10 cellular contexts compared by ENCODE assay signal in genomic region chr1:234309243-234309597, GRCh38.
DNase-seq lines count a peak whose midpoint lies in the region; ATAC-seq, FAIRE-seq and TF ChIP-seq lines count a peak whose summit lies in the region.
"Had no signal": no experiment of that assay in that cellular context is flagged by ENCODE, and none has a peak within 500 bp of the region (broad histone marks: within the 10 kb centered on the region; RNA-seq: fewer than 3 reads in every experiment).

No MANE protein-coding gene starts in this region.

- H3K36me3 ChIP-seq in SU-DHL-6 (ENCODE audit: low read length) (no peaks in the 10 kb centered on the region), osteoblast (ENCODE audit: insufficient read depth, low read length) (no peaks in the 10 kb centered on the region), SJCRH30 (no peaks in the 10 kb centered on the region)
- H3K36me3 ChIP-seq: left lung had no signal

- CTCF ChIA-PET in A549 (lab: Yijun Ruan, JAX): interaction anchor here (0.6 to 10.2 kb wide), 79 partner anchors 9 to 1004 kb away, joined by 3 to 116 read pairs (median 6); partner anchors contain the start of gene TARBP1

- WGBS in A549 (ENCODE audit: missing lambda C conversion rate): 30% methylated on average over 4 of the region's 4 CpGs

- no peak for FAIRE-seq in A549 (lab: Jason Lieb, UNC)
- FAIRE-seq: GM12891 had no signal

- H3K4me3 ChIP-seq in A549 (peak overlapping the region; percentile 30), SU-DHL-6 (ENCODE audit: insufficient read depth, low read length, poor library complexity, severe bottlenecking) (no peak overlapping the region), osteoblast (ENCODE audit: insufficient read depth, low read length) (no peak overlapping the region), SJCRH30 (no peak overlapping the region)

- peak overlapping the region; percentile 22 for H2AFZ ChIP-seq in SU-DHL-6 (ENCODE audit: low read depth, low read length, severe bottlenecking)
- peak overlapping the region; percentile 60 for H2AFZ ChIP-seq in osteoblast (ENCODE audit: low read length)

- TF ChIP-seq POLR2A in A549 (IDR thresholded peaks at IDR 0.05; ENCODE audit: low read length): no peak

- H3K4me2 ChIP-seq in A549: peak overlapping the region; percentile 81
- H3K4me2 ChIP-seq in SU-DHL-6 (ENCODE audit: low read depth, low read length, poor library complexity, severe bottlenecking): no peak overlapping the region
- H3K4me2 ChIP-seq in osteoblast (ENCODE audit: insufficient read depth, low read length): peak overlapping the region; percentile 80

- H3K4me1 ChIP-seq in A549 (peaks cover 21% of the 10 kb centered on the region), osteoblast (ENCODE audit: insufficient read depth, low read length) (peaks cover 10% of the 10 kb centered on the region), SJCRH30 (no peaks in the 10 kb centered on the region)

- H3K9me2 ChIP-seq in SU-DHL-6 (replicated peaks; ENCODE audit: insufficient read depth, low read length): no peaks in the 10 kb centered on the region

- POLR2A ChIA-PET in A549 (lab: Yijun Ruan, JAX): interaction anchor here (1.3 to 1.9 kb wide), 3 partner anchors 64 to 194 kb away, joined by 4 to 10 read pairs (median 5); partner anchors contain the start of gene COA6

- H3K9ac ChIP-seq in SU-DHL-6 (ENCODE audit: low read length): no peak overlapping the region

- H3K27me3 ChIP-seq in SU-DHL-6 (ENCODE audit: low read length) (no peaks in the 10 kb centered on the region), osteoblast (ENCODE audit: insufficient read depth, low read length) (peaks cover 7% of the 10 kb centered on the region), SJCRH30 (0 out of 2 replicates have a peak, but pooled peaks cover 3% of the 10 kb centered on the region)
- H3K27me3 ChIP-seq: left lung had no signal

- DNase-seq in A549 (ENCODE audit: low read depth in 1 of 2, low spot score in 1 of 2) (peak in 1 of 2 experiments; percentile 41), GM10266 (ENCODE audit: extremely low spot score) (no peak), osteoblast (ENCODE audit: insufficient read length, low spot score, missing footprints) (no peak), NCI-H1105 treated with DMSO at 0.1 percent for 48 hours (lab: John Stamatoyannopoulos, UW) (no peak), SJCRH30 (no peak), HK-2 (ENCODE audit: unreplicated experiment) (no peak)

- peak; percentile 58 to 64; a peak in 5 of 6 replicates for ATAC-seq in A549
- no peak for ATAC-seq in GM18861 (IDR thresholded peaks at IDR 0.05; ENCODE audit: unreplicated experiment)

- no peak for TF ChIP-seq RAD21 in A549 (conservative IDR thresholded peaks at IDR 0.05 in 1 of 2, IDR thresholded peaks at IDR 0.05 in 1 of 2)

- TF ChIP-seq CTCF in A549 (IDR thresholded peaks at IDR 0.05) (no peak), GM10266 (IDR thresholded peaks at IDR 0.05; ENCODE audit: control insufficient read depth, insufficient read depth, low read depth, missing control alignments) (peak; percentile 3), SU-DHL-6 (IDR thresholded peaks at IDR 0.05; ENCODE audit: insufficient read depth, low read length, poor library complexity, severe bottlenecking) (no peak), osteoblast (IDR thresholded peaks at IDR 0.05; ENCODE audit: extremely low read depth, low read depth, low read length) (no peak)

- H4K20me1 ChIP-seq in SU-DHL-6 (ENCODE audit: low read depth, low read length) (no peaks in the 10 kb centered on the region), osteoblast (ENCODE audit: insufficient read depth, low read length) (no peaks in the 10 kb centered on the region)

- H3K9me3 ChIP-seq in A549 (no peaks in the 10 kb centered on the region), SU-DHL-6 (ENCODE audit: insufficient read depth, low read length) (no peaks in the 10 kb centered on the region), osteoblast (ENCODE audit: low read depth, low read length) (no peaks in the 10 kb centered on the region), SJCRH30 (replicated peaks) (no peaks in the 10 kb centered on the region)
- H3K9me3 ChIP-seq: left lung had no signal

- H3F3A ChIP-seq in SU-DHL-6 (ENCODE audit: insufficient read depth): no peaks in the 10 kb centered on the region

- TF ChIP-seq EP300 in A549 (IDR thresholded peaks at IDR 0.05): no peak

- peak overlapping the region; percentile 67 to 81 for H3K27ac ChIP-seq in A549
- H3K27ac ChIP-seq in SU-DHL-6 (ENCODE audit: low read depth, low read length): no peak overlapping the region
- no peak overlapping the region for H3K27ac ChIP-seq in osteoblast (ENCODE audit: low read depth, low read length)
- no peak overlapping the region for H3K27ac ChIP-seq in SJCRH30
- H3K27ac ChIP-seq: left lung had no signal

- H3K79me2 ChIP-seq in SU-DHL-6 (ENCODE audit: insufficient read depth, low read length) (no peaks in the 10 kb centered on the region), osteoblast (ENCODE audit: insufficient read depth, low read length) (no peaks in the 10 kb centered on the region)

TF ChIP-seq in A549, 52 proteins besides CTCF, POLR2A, EP300 and RAD21:
- no peak for TF ChIP-seq HOXB13 (CRISPR knock-in tag; IDR thresholded peaks at IDR 0.05; ENCODE audit: low read depth)
- no peak for TF ChIP-seq HMGXB4 (CRISPR knock-in tag; IDR thresholded peaks at IDR 0.05; ENCODE audit: borderline replicate concordance)
- TF ChIP-seq FOSB (CRISPR knock-in tag; IDR thresholded peaks at IDR 0.05): no peak
- TF ChIP-seq KDM5A (IDR thresholded peaks at IDR 0.05): no peak
- no peak for TF ChIP-seq RARB (CRISPR knock-in tag; IDR thresholded peaks at IDR 0.05)
- no peak for TF ChIP-seq NPAS2 (CRISPR knock-in tag; IDR thresholded peaks at IDR 0.05; ENCODE audit: borderline replicate concordance)

Comparison
In these comparisons a context has a peak if more than half of its experiments do, and no peak if none do; other contexts are left out.
1. H3K27ac ChIP-seq: peak in A549 (2 of 2); none in SU-DHL-6 (single experiment), osteoblast (single experiment) and SJCRH30 (single experiment).